8 cellular contexts compared by ENCODE assay signal in the genomic region with DNA sequence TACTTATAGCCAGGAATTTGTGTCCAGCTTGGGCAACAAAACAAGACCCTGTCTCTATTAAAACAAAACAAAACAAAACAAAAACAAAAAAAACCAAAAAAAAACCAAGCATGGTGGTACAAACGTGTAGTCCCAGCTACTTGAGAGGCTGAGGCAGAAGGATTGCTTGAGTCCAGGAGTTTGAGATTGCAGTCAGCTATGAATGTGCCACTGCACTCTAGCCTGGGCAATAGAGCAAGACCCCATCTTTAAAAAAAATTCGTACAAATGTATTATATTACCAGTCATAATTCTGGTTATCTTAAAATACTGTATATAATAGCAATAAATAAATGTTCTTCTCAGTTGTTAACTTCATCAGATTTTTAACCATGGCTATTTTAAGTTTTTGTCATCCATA.
"Had no signal": no experiment of that assay in that cellular context is flagged by ENCODE, and none has a peak within 500 bp of the region (broad histone marks: within the 10 kb centered on the region; RNA-seq: fewer than 3 reads in every experiment).

No MANE protein-coding gene starts in this region.

- FAIRE-seq: G401.6, GM12878, GM12891, GM12892, GM18507, GM19239 had no signal

- DNase-seq: GDM1, GF-D8 had no signal

- H3K4me3 ChIP-seq: GM12878 had no signal

- ATAC-seq: GM12878 had no signal
